Comparison of ENCODE assay signal across 23 cellular contexts in the genomic region with DNA sequence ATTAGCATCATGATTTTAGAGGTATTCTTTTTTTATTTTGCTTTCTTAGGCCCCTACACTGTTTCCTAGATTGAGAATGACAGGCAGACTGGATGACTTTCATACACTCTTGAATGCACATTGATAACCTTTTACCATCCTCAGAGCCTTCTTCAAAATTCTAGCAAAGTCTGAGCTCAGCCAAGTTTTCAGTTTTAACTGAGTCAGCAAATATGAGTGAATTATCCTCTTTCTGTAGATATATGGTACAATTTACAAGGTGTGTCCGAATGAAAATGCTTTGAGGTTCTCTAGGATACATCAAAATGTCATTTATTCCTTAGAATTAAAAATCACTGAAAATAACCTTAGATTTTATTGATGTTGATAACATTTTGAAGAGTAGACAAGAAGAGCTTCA.
DNase-seq lines count a peak whose midpoint lies in the region; ATAC-seq, FAIRE-seq and TF ChIP-seq lines count a peak whose summit lies in the region.
"Had no signal": no experiment of that assay in that cellular context is flagged by ENCODE, and none has a peak within 500 bp of the region (broad histone marks: within the 10 kb centered on the region; RNA-seq: fewer than 3 reads in every experiment).

No MANE protein-coding gene starts in this region.

- H3K4me2 ChIP-seq in HepG2 (ENCODE audit: low read depth, low read length) (no peak overlapping the region), K562 (ENCODE audit: insufficient read depth, low read length) (no peak overlapping the region)
- H3K4me2 ChIP-seq: BLaER1 had no signal

- FAIRE-seq in HepG2 (lab: Jason Lieb, UNC) = no peak
- no peak for FAIRE-seq in K562 (lab: Jason Lieb, UNC)
- FAIRE-seq: GM12878, GM12892, GM18507 had no signal

- CTCF ChIA-PET in HepG2 (lab: Yijun Ruan, JAX; ENCODE audit: low intra/inter-chr PET ratio, low total read pairs) (no interaction called here), K562 (lab: Yijun Ruan, JAX; ENCODE audit: low intra/inter-chr PET ratio) (no interaction called here)

- no peaks in the 10 kb centered on the region for H3K27me3 ChIP-seq in HepG2 (ENCODE audit: control insufficient read depth in 1 of 2, insufficient read depth in 2 of 2, low read length in 2 of 2)
- no peaks in the 10 kb centered on the region for H3K27me3 ChIP-seq in right lobe of liver
- no peaks in the 10 kb centered on the region for H3K27me3 ChIP-seq in K562 (ENCODE audit: control insufficient read depth in 2 of 2, insufficient read depth in 2 of 2, low read length in 2 of 2)
- H3K27me3 ChIP-seq: BE2C, BLaER1 had no signal

- WGBS in HepG2 (ENCODE audit: low lambda C conversion rate) = 0% methylated on average over 1 of the region's 1 CpG
- WGBS in right lobe of liver (ENCODE audit: insufficient coverage, low coverage, low lambda C conversion rate, missing lambda C conversion rate) = 30% methylated on average over 1 of the region's 1 CpG
- WGBS in K562 (ENCODE audit: insufficient coverage, low coverage, missing lambda C conversion rate) = 0% methylated on average over 1 of the region's 1 CpG

- peaks cover 5% of the 10 kb centered on the region; the same call in 1 of the 2 replicates for H3K9me3 ChIP-seq in HepG2 (ENCODE audit: low read length)
- no peaks in the 10 kb centered on the region for H3K9me3 ChIP-seq in right lobe of liver
- H3K9me3 ChIP-seq in K562 (replicated peaks; ENCODE audit: control insufficient read depth, insufficient read depth, low read depth, low read length) = no peaks in the 10 kb centered on the region
- H3K9me3 ChIP-seq: BE2C, BLaER1 had no signal

- ATAC-seq in HepG2 = no peak
- ATAC-seq in right lobe of liver = no peak
- no peak for ATAC-seq in K562
- ATAC-seq: GM12878 had no signal

- H3K9ac ChIP-seq in HepG2 (ENCODE audit: insufficient read depth, low read depth, low read length) (no peak overlapping the region), K562 (ENCODE audit: insufficient read depth in 1 of 2, low read depth in 2 of 2, low read length in 2 of 2) (no peak overlapping the region)
- H3K9ac ChIP-seq: BLaER1 had no signal

- H3K79me2 ChIP-seq in HepG2 (ENCODE audit: insufficient read depth, low read length) (no peaks in the 10 kb centered on the region), K562 (ENCODE audit: control insufficient read depth, insufficient read depth, low read length) (no peaks in the 10 kb centered on the region)

- H3K4me3 ChIP-seq in HepG2 (replicated peaks in 1 of 3; ENCODE audit: insufficient read depth in 1 of 3, low read depth in 2 of 3, low read length in 3 of 3) (no peak overlapping the region), right lobe of liver (no peak overlapping the region), K562 (no peak overlapping the region)
- H3K4me3 ChIP-seq: BLaER1, GM12878 had no signal

- TF ChIP-seq EP300 in HepG2 (IDR thresholded peaks at IDR 0.05; ENCODE audit: low read depth in 2 of 2, low read length in 2 of 2) (no peak), HepG2 (CRISPR knock-in tag; IDR thresholded peaks at IDR 0.05; ENCODE audit: borderline replicate concordance) (no peak), K562 (IDR thresholded peaks at IDR 0.05; ENCODE audit: low read length) (no peak)

- POLR2A ChIA-PET in HepG2 (lab: Yijun Ruan, JAX) = no interaction called here
- POLR2A ChIA-PET in K562 (lab: Yijun Ruan, JAX) = no interaction called here

- TF ChIP-seq CTCF in HepG2 (CRISPR knock-in tag; IDR thresholded peaks at IDR 0.05) (no peak), right lobe of liver (IDR thresholded peaks at IDR 0.05) (no peak), K562 (IDR thresholded peaks at IDR 0.05 in 2 of 3, conservative IDR thresholded peaks at IDR 0.05 in 1 of 3; ENCODE audit: insufficient read depth in 2 of 3, low read depth in 1 of 3, low read length in 3 of 3) (no peak)

- BruUV-seq in HepG2 (replicated peaks; lab: Mats Ljungman, UMichigan) (no TSS peak), K562 (replicated peaks; lab: Mats Ljungman, UMichigan) (no TSS peak)

- DNase-seq in HepG2 (ENCODE audit: low spot score) (no peak), right lobe of liver (no peak), K562 (ENCODE audit: extremely low read depth in 1 of 4, low spot score in 3 of 4) (no peak), NCI-H446 (lab: John Stamatoyannopoulos, UW) (no peak), NCI-H2227 treated with DMSO at 0.1 percent for 48 hours (lab: John Stamatoyannopoulos, UW) (no peak)
- DNase-seq: ACHN; BE2C; C1 segment of cervical spinal cord; CD4-positive, alpha-beta memory T cell; CD4-positive, CD25-positive, alpha-beta regulatory T cell; CD8-positive, alpha-beta memory T cell; DMS 273 treated with DMSO at 0.1 percent for 48 hours; DMS153; DMS53; DMS79; DND-41; EL; GDM1 had no signal

- H3K36me3 ChIP-seq in HepG2 (replicated peaks in 1 of 2; ENCODE audit: control insufficient read depth in 1 of 2, insufficient read depth in 2 of 2, low read length in 2 of 2) (no peaks in the 10 kb centered on the region), right lobe of liver (no peaks in the 10 kb centered on the region), K562 (ENCODE audit: control insufficient read depth, insufficient read depth, low read length) (no peaks in the 10 kb centered on the region)
- H3K36me3 ChIP-seq: BE2C, BLaER1 had no signal

- no peaks in the 10 kb centered on the region for H3K4me1 ChIP-seq in HepG2 (ENCODE audit: insufficient read depth, low read length)
- H3K4me1 ChIP-seq in right lobe of liver = no peaks in the 10 kb centered on the region
- H3K4me1 ChIP-seq in K562 (replicated peaks in 1 of 2; ENCODE audit: control insufficient read depth in 2 of 2, insufficient read depth in 2 of 2, low read length in 2 of 2) = no peaks in the 10 kb centered on the region
- H3K4me1 ChIP-seq: BE2C, BLaER1 had no signal

- in situ Hi-C loops in HepG2 (cut with HindIII; ENCODE audit: extremely low pct_ligation_motif_present, low pct_unique_long_range_greater_than_20kb) = no loop called here
- in situ Hi-C loops in K562 (cut with MboI) = no loop called here

- no peaks in the 10 kb centered on the region for H4K20me1 ChIP-seq in HepG2 (ENCODE audit: insufficient read depth, low read length)
- H4K20me1 ChIP-seq in K562 (replicated peaks; ENCODE audit: control insufficient read depth, insufficient read depth, low read length) = no peaks in the 10 kb centered on the region
- H4K20me1 ChIP-seq: BLaER1 had no signal

- intact Hi-C loops in HepG2 (cut with micrococcal nuclease; ENCODE audit: unreplicated experiment) (loop anchor here (5.0 kb wide), 1 partner anchor 807 kb away; no protein-coding TSS in a partner anchor), right lobe of liver (cut with DNase I) (no loop called here), K562 (cut with micrococcal nuclease) (no loop called here)

- no peaks in the 10 kb centered on the region for H3K9me1 ChIP-seq in K562 (ENCODE audit: control insufficient read depth, insufficient read depth, low read length)

- TF ChIP-seq RAD21 in HepG2 (CRISPR knock-in tag; IDR thresholded peaks at IDR 0.05) (no peak), K562 (CRISPR knock-in tag; conservative IDR thresholded peaks at IDR 0.05 in 1 of 2, IDR thresholded peaks at IDR 0.05 in 1 of 2) (no peak)

- no peak overlapping the region for H3K27ac ChIP-seq in HepG2 (ENCODE audit: extremely low read length, insufficient read depth, low read length)
- no peak overlapping the region for H3K27ac ChIP-seq in right lobe of liver
- no peak overlapping the region for H3K27ac ChIP-seq in K562 (ENCODE audit: extremely low read depth, low read depth, low read length)
- H3K27ac ChIP-seq: 22Rv1, BLaER1 had no signal

- H2AFZ ChIP-seq in HepG2 (ENCODE audit: low read length) = no peak overlapping the region
- H2AFZ ChIP-seq in K562 (ENCODE audit: low read depth, low read length) = no peak overlapping the region

- TF ChIP-seq POLR2A in HepG2 (IDR thresholded peaks at IDR 0.05; ENCODE audit: insufficient read depth in 1 of 2, low read depth in 2 of 2, low read length in 2 of 2) (no peak), right lobe of liver (IDR thresholded peaks at IDR 0.05) (no peak), K562 (conservative IDR thresholded peaks at IDR 0.05) (no peak)

TF ChIP-seq in HepG2, 621 proteins besides CTCF, POLR2A, EP300 and RAD21:
- TF ChIP-seq MAFK (conservative IDR thresholded peaks at IDR 0.05 in 1 of 2, IDR thresholded peaks at IDR 0.05 in 1 of 2; ENCODE audit: low read length in 2 of 2) (peak; percentile 97 to 99), ZNF562 (CRISPR knock-in tag; IDR thresholded peaks at IDR 0.05; ENCODE audit: borderline replicate concordance) (no peak), MAFF (IDR thresholded peaks at IDR 0.05; ENCODE audit: low read depth, low read length) (peak; percentile 99)
TF ChIP-seq in HepG2: peak in this region for 2.

TF ChIP-seq in K562, 482 proteins besides CTCF, POLR2A, EP300 and RAD21:
- TF ChIP-seq ZNF316 (IDR thresholded peaks at IDR 0.05) (peak; percentile 79), MAFG (tag; conservative IDR thresholded peaks at IDR 0.05) (peak; percentile 72; the same call in 1 of the 2 replicates), C11orf30 (IDR thresholded peaks at IDR 0.05; ENCODE audit: low read depth) (peak; percentile 51), MAFK (IDR thresholded peaks at IDR 0.05; ENCODE audit: low read length) (peak; percentile 92), EP400 (IDR thresholded peaks at IDR 0.05) (no peak), MAFF (IDR thresholded peaks at IDR 0.05; ENCODE audit: low read length) (peak; percentile 90), ZNF766 (CRISPR knock-in tag; conservative IDR thresholded peaks at IDR 0.05) (no peak)
TF ChIP-seq in K562: peak in this region for 5.
